ENCODE assay signal across 8 cellular contexts in genomic region chr19:57487477-57488298, GRCh38. TPM values are rescaled to one million over a fixed set of nuclear protein-coding genes. Genes with fewer than 3 reads are reported as not detected.
DNase-seq lines count a peak whose midpoint lies in the region; TF ChIP-seq lines count a peak whose summit lies in the region.
"Not testable (repeated sequence)": the region's sequence is repeated elsewhere in the genome, so short reads cannot be mapped to it uniquely, and the experiment has no call there.

Gene ZNF419 (plus strand): TSS chr19:57487750. CDS start chr19:57487951, 201 bp downstream.

- not testable (repeated sequence) for H3K4me1 ChIP-seq in HEK293 (ENCODE audit: control insufficient read depth, insufficient read depth, low read length)

- peaks cover 20 to 31% of the 10 kb centered on the region in 2 experiments for H3K36me3 ChIP-seq in HEK293 (ENCODE audit: control insufficient read depth in 2 of 2, insufficient read depth in 1 of 2, low read length in 2 of 2)

- DNase-seq in GM03348 (ENCODE audit: low spot score) (peak; percentile 95), MV-4-11 (lab: John Stamatoyannopoulos, UW) (peak; percentile 89), SK-MEL-5 (ENCODE audit: low read depth, low spot score) (peak; percentile 85), germinal center (ENCODE audit: low spot score) (peak; percentile 92), non-pigmented ciliary epithelial cell (ENCODE audit: low read depth) (peak; percentile 36), substantia nigra (lab: John Stamatoyannopoulos, UW) (peak in 48 of 49 donors; percentile 20 to 97 (median 82))
- DNase-seq in activated naive CD4-positive, alpha-beta T cell treated with Interleukin-2 at 50 U/mL for 16 hours, result peak; percentile 95

- not testable (repeated sequence) for TF ChIP-seq CTCF in HEK293 (tag by site-specific recombination; IDR thresholded peaks at IDR 0.05)

- in situ Hi-C loops in SK-MEL-5 (cut with HindIII; ENCODE audit: low pct_unique_long_range_greater_than_20kb, low sequenced_read_pairs), result not testable (repeated sequence)

- POLR2A ChIA-PET in HEK293 (lab: Yijun Ruan, JAX), result interaction anchor here (0.6 to 1.1 kb wide), 7 partner anchors 10 to 247 kb away, joined by 3 to 8 read pairs (median 3); partner anchors contain the start of genes ZNF549, ZNF749, ZNF772 and ZNF773

- peak within 1 kb of the TSS; percentile 94 for H3K4me3 ChIP-seq in HEK293 (ENCODE audit: low read depth, low read length)

- not testable (repeated sequence) for H3K9me3 ChIP-seq in HEK293 (ENCODE audit: control insufficient read depth, insufficient read depth, low read depth, low read length)

- H3K27ac ChIP-seq in HEK293 (ENCODE audit: extremely low read depth, low read depth, low read length) (peak within 1 kb of the TSS; percentile 66; the same call in 1 of the 2 replicates), substantia nigra (ENCODE audit: low read depth, low read length, poor library complexity, severe bottlenecking) (peak within 1 kb of the TSS; percentile 30)

- CTCF ChIA-PET in HEK293 (lab: Yijun Ruan, JAX), result interaction anchor here (1.1 to 2.2 kb wide), 2 partner anchors 10 to 22 kb away, joined by 3 to 10 read pairs; partner anchors contain the start of gene ZNF772

TF ChIP-seq in HEK293, 187 proteins besides CTCF, POLR2A, EP300 and RAD21 (continues in another document):
- TF ChIP-seq SP2 (tag by site-specific recombination; IDR thresholded peaks at IDR 0.05) (peak; percentile 87), YY1 (tag by site-specific recombination; IDR thresholded peaks at IDR 0.05) (0 out of 2 replicates have a peak, but pooled peaks have one; percentile 24), ZBTB20 (tag by site-specific recombination; IDR thresholded peaks at IDR 0.05) (peak; percentile 42; the same call in 1 of the 2 replicates), ZNF513 (tag by site-specific recombination; IDR thresholded peaks at IDR 0.05) (peak; percentile 52; the same call in 1 of the 2 replicates), PRDM10 (tag by site-specific recombination; IDR thresholded peaks at IDR 0.05) (0 out of 2 replicates have a peak, but pooled peaks have one; percentile 3), ZBTB11 (tag by site-specific recombination; conservative IDR thresholded peaks at IDR 0.05; ENCODE audit: low read depth) (peak; percentile 61), ZEB2 (tag by site-specific recombination; IDR thresholded peaks at IDR 0.05) (peak; percentile 66; the same call in 1 of the 2 replicates), HOXC10 (CRISPR knock-in tag; IDR thresholded peaks at IDR 0.05) (peak; percentile 56; the same call in 1 of the 2 replicates), YY2 (tag by site-specific recombination; IDR thresholded peaks at IDR 0.05) (0 out of 2 replicates have a peak, but pooled peaks have one; percentile 64), ZNF280D (tag by site-specific recombination; IDR thresholded peaks at IDR 0.05) (0 out of 2 replicates have a peak, but pooled peaks have one; percentile 43), ZNF660 (tag by site-specific recombination; IDR thresholded peaks at IDR 0.05) (peak; percentile 63; the same call in 1 of the 2 replicates), ZXDB (tag by site-specific recombination; IDR thresholded peaks at IDR 0.05) (0 out of 2 replicates have a peak, but pooled peaks have one; percentile 49)

RNA-seq across cellular contexts. Expression of gene ZNF419, which starts in this region (rescaled TPM):
- total RNA-seq in SK-MEL-5 (2014; rRNA removed; shearing (Covaris generic)), result 6.5 and 8.6 TPM in 2 replicates
- polyA plus RNA-seq in SK-MEL-5 (2015; cell fraction: cytosol; rRNA removed), result 5.2 and 5.5 TPM in 2 replicates
- 25.8 and 52.7 TPM in 2 replicates for polyA plus RNA-seq in SK-MEL-5 (2015; cell fraction: nucleus; rRNA removed)

Comparison
In these comparisons a context has a peak if more than half of its experiments do, and no peak if none do; other contexts are left out.
1. Peak in every context shown above with its lines: DNase-seq, H3K4me3 ChIP-seq and H3K27ac ChIP-seq.
2. DNase-seq: peak in every context shown above with its lines; median percentile 95 in GM03348; 95 in activated naive CD4-positive, alpha-beta T cell treated with Interleukin-2 at 50 U/mL for 16 hours; 92 in germinal center; 89 in MV-4-11; 85 in SK-MEL-5; 82 in substantia nigra; 36 in non-pigmented ciliary epithelial cell.